Comparison of ENCODE assay signal across 8 cellular contexts in genomic region chr18:25164211-25164836, GRCh38.
DNase-seq lines count a peak whose midpoint lies in the region; ATAC-seq and TF ChIP-seq lines count a peak whose summit lies in the region.

No MANE protein-coding gene starts in this region.

- TF ChIP-seq POLR2A in tibial nerve (IDR thresholded peaks at IDR 0.05) (no peak), thyroid gland (IDR thresholded peaks at IDR 0.05) (no peak)

- intact Hi-C loops in thyroid gland (cut with DNase I): no loop called here

- TF ChIP-seq EP300 in tibial nerve (IDR thresholded peaks at IDR 0.05): no peak

- H3K27me3 ChIP-seq in AG04450 (ENCODE audit: control insufficient read depth, insufficient read depth, low read length) (no peaks in the 10 kb centered on the region), tibial nerve (no peaks in the 10 kb centered on the region), thyroid gland (no peaks in the 10 kb centered on the region)

- WGBS in tibial nerve, 2 donors: 36 to 48% methylated on average over 6 of the region's 6 CpGs
- 42 to 50% methylated on average over 6 of the region's 6 CpGs for WGBS in thyroid gland, 2 donors

- H3K4me3 ChIP-seq in AG04450 (ENCODE audit: low read depth, low read length): peak overlapping the region; percentile 34; the same call in 1 of the 2 replicates
- H3K4me3 ChIP-seq in epithelial cell of esophagus (ENCODE audit: low read length): peak overlapping the region; percentile 7
- H3K4me3 ChIP-seq in tibial nerve: peak overlapping the region; percentile 29 to 43 (median 38)
- H3K4me3 ChIP-seq in thyroid gland (replicated peaks in 1 of 3): no peak overlapping the region

- H3K27ac ChIP-seq in AG04450 (ENCODE audit: low read depth, low read length) (peak overlapping the region; percentile 11), tibial nerve (peak overlapping the region in 2 of 4 donors; percentile 46 to 62), thyroid gland (no peak overlapping the region)

- DNase-seq in AG04450 (ENCODE audit: low read depth, low spot score) (no peak), epithelial cell of esophagus (ENCODE audit: low read depth) (no peak), tibial nerve (ENCODE audit: low spot score in 2 of 2) (no peak), anterior cingulate cortex (lab: John Stamatoyannopoulos, UW) (no peak), thyroid gland (no peak)
- DNase-seq in activated CD4-positive, alpha-beta T cell treated with anti-CD3 and anti-CD28 coated beads for 1 hour: no peak

- CTCF ChIA-PET in AG04450 (lab: Charles Lee): no interaction called here

- ATAC-seq in GM19351 (IDR thresholded peaks at IDR 0.05; ENCODE audit: unreplicated experiment) (peak; percentile 47), HG03439 (IDR thresholded peaks at IDR 0.05; ENCODE audit: unreplicated experiment) (peak; percentile 23)

- H3K4me1 ChIP-seq in tibial nerve (peaks cover 0 to 28% (median 10%) of the 10 kb centered on the region in 4 donors), thyroid gland (no peaks in the 10 kb centered on the region)

- H3K36me3 ChIP-seq in tibial nerve (no peaks in the 10 kb centered on the region), thyroid gland (no peaks in the 10 kb centered on the region)

- TF ChIP-seq CTCF in AG04450 (IDR thresholded peaks at IDR 0.05; ENCODE audit: low read depth, low read length): no peak
- no peak for TF ChIP-seq CTCF in epithelial cell of esophagus (IDR thresholded peaks at IDR 0.05; ENCODE audit: insufficient read depth, low read depth, low read length, missing control alignments)
- TF ChIP-seq CTCF in tibial nerve (IDR thresholded peaks at IDR 0.05): no peak
- TF ChIP-seq CTCF in thyroid gland (IDR thresholded peaks at IDR 0.05): no peak

- POLR2A ChIA-PET in AG04450 (lab: Yijun Ruan, JAX): no interaction called here

- no peaks in the 10 kb centered on the region for H3K9me3 ChIP-seq in AG04450 (ENCODE audit: control insufficient read depth, insufficient read depth, low read length)
- no peaks in the 10 kb centered on the region for H3K9me3 ChIP-seq in tibial nerve
- H3K9me3 ChIP-seq in thyroid gland: no peaks in the 10 kb centered on the region

Comparison
In these comparisons a context has a peak if more than half of its experiments do, and no peak if none do; other contexts are left out.
1. H3K4me3 ChIP-seq: peak in AG04450 (single experiment), epithelial cell of esophagus (single experiment) and tibial nerve (4 of 4); none in thyroid gland (0 of 3).